ENCODE assay signal across 21 cellular contexts in the genomic region with DNA sequence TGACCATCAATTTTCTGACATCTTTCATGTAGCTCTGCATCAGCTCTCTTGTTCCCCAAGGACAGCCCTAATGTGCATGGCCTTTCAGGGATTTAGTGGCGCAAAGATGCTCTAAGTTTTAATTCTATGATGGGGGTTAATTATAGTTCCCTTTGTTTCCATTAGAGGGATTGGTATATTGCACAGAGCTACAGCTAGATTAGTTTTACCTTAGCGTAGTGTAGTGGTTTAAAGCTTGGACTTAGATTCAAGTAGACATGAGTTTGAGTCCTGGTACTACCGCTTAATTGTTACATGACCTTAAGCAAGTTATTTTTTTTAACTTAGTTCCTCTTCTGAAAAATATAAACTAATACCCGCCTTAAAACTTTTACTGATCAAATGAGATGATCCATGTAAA.
"Had no signal": no experiment of that assay in that cellular context is flagged by ENCODE, and none has a peak within 500 bp of the region (broad histone marks: within the 10 kb centered on the region; RNA-seq: fewer than 3 reads in every experiment).

No MANE protein-coding gene starts in this region.

- H3K4me3 Mint-ChIP-seq: activated B cell treated with CpG ODN at 0.5 μM for 24 hours; activated CD4-positive, alpha-beta T cell treated with anti-CD3 and anti-CD28 coated beads, Interleukin-2, amount 10 ng/mL, durations not matched to agents 24 days and 14 days; activated CD8-positive, alpha-beta T cell treated with anti-CD3 and anti-CD28 coated beads, Interleukin-2, amount 10 ng/mL, durations not matched to agents 7 days and 5 days; activated naive CD8-positive, alpha-beta T cell treated with anti-CD3 and anti-CD28 coated beads for 36 hours; natural killer cell treated with Interleukin-12 subunit alpha and Interleukin-12 subunit beta and Interleukin-15 and Interleukin-18, amount 100 ng/mL, for 72 hours; T-helper 2 cell treated with Interferon-gamma antibody and Interleukin-4, amounts not matched to agents 5 μg/mL and 100 μg/mL, for 36 hours had no signal

- H3K27me3 ChIP-seq: hepatocyte, left lung, right atrium auricular region, transverse colon, vagina had no signal

- H3K9me3 ChIP-seq: left lung, right atrium auricular region, transverse colon, vagina had no signal

- FAIRE-seq: bronchial epithelial cell, kidney had no signal

- H3K9me3 Mint-ChIP-seq: activated B cell treated with CpG ODN at 0.5 μM for 24 hours; activated naive CD8-positive, alpha-beta T cell treated with anti-CD3 and anti-CD28 coated beads for 36 hours; natural killer cell treated with Interleukin-12 subunit alpha and Interleukin-12 subunit beta and Interleukin-15 and Interleukin-18, amount 100 ng/mL, for 72 hours; T-helper 2 cell treated with Interferon-gamma antibody and Interleukin-4, amounts not matched to agents 5 μg/mL and 100 μg/mL, for 36 hours had no signal

- H3K4me1 ChIP-seq: left lung, right atrium auricular region, transverse colon, vagina had no signal

- H3K27ac ChIP-seq: hepatocyte, left lung, right atrium auricular region, skin epidermis, transverse colon, vagina had no signal

- H3K27ac Mint-ChIP-seq: activated B cell treated with CpG ODN at 0.5 μM for 24 hours; activated CD8-positive, alpha-beta T cell treated with anti-CD3 and anti-CD28 coated beads, Interleukin-2, amount 10 ng/mL, durations not matched to agents 7 days and 5 days; activated naive CD8-positive, alpha-beta T cell treated with anti-CD3 and anti-CD28 coated beads for 36 hours; T-helper 2 cell treated with Interferon-gamma antibody and Interleukin-4, amounts not matched to agents 5 μg/mL and 100 μg/mL, for 36 hours had no signal

- H3K4me1 Mint-ChIP-seq: activated B cell treated with CpG ODN at 0.5 μM for 24 hours had no signal

- H2AFZ ChIP-seq: hepatocyte had no signal

- H3K36me3 Mint-ChIP-seq: activated naive CD8-positive, alpha-beta T cell treated with anti-CD3 and anti-CD28 coated beads for 36 hours; natural killer cell treated with Interleukin-12 subunit alpha and Interleukin-12 subunit beta and Interleukin-15 and Interleukin-18, amount 100 ng/mL, for 72 hours had no signal

- H3K4me2 ChIP-seq: hepatocyte had no signal

- ATAC-seq: activated CD8-positive, alpha-beta T cell treated with anti-CD3 and anti-CD28 coated beads, Interleukin-2, amount 10 ng/mL, durations not matched to agents 7 days and 5 days; left lung had no signal

- H3K36me3 ChIP-seq: left lung, right atrium auricular region, transverse colon, vagina had no signal

- DNase-seq: activated B cell treated with CpG ODN at 0.5 μM for 24 hours; activated CD4-positive, alpha-beta T cell treated with anti-CD3 and anti-CD28 coated beads, Interleukin-2, amount 10 ng/mL, durations not matched to agents 24 days and 14 days; activated CD8-positive, alpha-beta memory T cell treated with anti-CD3 and anti-CD28 coated beads, Interleukin-2, amount 50 U/mL, for 4 hours; activated CD8-positive, alpha-beta T cell treated with anti-CD3 and anti-CD28 coated beads, Interleukin-2, amount 10 ng/mL, durations not matched to agents 7 days and 5 days; activated naive CD8-positive, alpha-beta T cell treated with anti-CD3 and anti-CD28 coated beads for 36 hours; activated T-cell treated with anti-CD3 and anti-CD28 coated beads, Interleukin-2, amount 50 U/mL, for 48 hours; kidney; left lung; nucleus accumbens; stimulated activated CD4-positive, alpha-beta T cell treated with anti-CD3 and anti-CD28 coated beads, Interleukin-4, amount 100 ng/mL, for 4 hours; stimulated activated CD8-positive, alpha-beta memory T cell treated with anti-CD3 and anti-CD28 coated beads, Interleukin-4, amount 100 ng/mL, for 48 hours; stimulated activated naive CD4-positive, alpha-beta T cell treated with Interleukin-2 at 50 U/mL for 16 hours; substantia nigra; transverse colon had no signal

- H3K79me2 ChIP-seq: hepatocyte had no signal

- H3K4me3 ChIP-seq: hepatocyte, left lung, right atrium auricular region, skin epidermis, transverse colon, vagina had no signal
